Comparison of ENCODE assay signal across 25 cellular contexts in genomic region chr4:183376381-183376780, GRCh38. TPM values are rescaled to one million over a fixed set of nuclear protein-coding genes. Genes with fewer than 3 reads are reported as not detected.
DNase-seq lines count a peak whose midpoint lies in the region; ATAC-seq and TF ChIP-seq lines count a peak whose summit lies in the region.
"Had no signal": no experiment of that assay in that cellular context is flagged by ENCODE, and none has a peak within 500 bp of the region (broad histone marks: within the 10 kb centered on the region; RNA-seq: fewer than 3 reads in every experiment).

No MANE protein-coding gene starts in this region.

- peaks cover 0 to 10% (median under 1%) of the 10 kb centered on the region in 4 donors for H3K9me3 ChIP-seq in sigmoid colon
- H3K9me3 ChIP-seq: A549, BE2C had no signal

- H3K36me3 Mint-ChIP-seq in natural killer cell treated with Interleukin-12 subunit alpha and Interleukin-12 subunit beta and Interleukin-15 and Interleukin-18, amount 100 ng/mL, for 72 hours, result peaks cover 4% of the 10 kb centered on the region
- no peaks in the 10 kb centered on the region for H3K36me3 Mint-ChIP-seq in natural killer cell
- H3K36me3 Mint-ChIP-seq: CD14-positive monocyte had no signal

- no peak for ATAC-seq in natural killer cell treated with Interleukin-12 subunit alpha and Interleukin-12 subunit beta and Interleukin-15 and Interleukin-18, amount 100 ng/mL, for 72 hours
- ATAC-seq in natural killer cell, result no peak
- ATAC-seq: A549, GM12878, HCT116 had no signal

- no peaks in the 10 kb centered on the region for H3K36me3 ChIP-seq in sigmoid colon
- H3K36me3 ChIP-seq: BE2C; BLaER1 treated with 17β-estradiol and CSF1 and Interleukin-3, amounts not matched to agents 10 nM and 100 nM had no signal

- TF ChIP-seq POLR2A in sigmoid colon (IDR thresholded peaks at IDR 0.05), result no peak

- no peak for TF ChIP-seq EP300 in sigmoid colon (IDR thresholded peaks at IDR 0.05)

- no peak for TF ChIP-seq CTCF in natural killer cell (IDR thresholded peaks at IDR 0.05)
- TF ChIP-seq CTCF in epithelial cell of proximal tubule (conservative IDR thresholded peaks at IDR 0.05; ENCODE audit: low read depth, low read length), result no peak
- TF ChIP-seq CTCF in sigmoid colon (IDR thresholded peaks at IDR 0.05), result no peak

- H3K9me3 Mint-ChIP-seq in natural killer cell treated with Interleukin-12 subunit alpha and Interleukin-12 subunit beta and Interleukin-15 and Interleukin-18, amount 100 ng/mL, for 72 hours, result no peaks in the 10 kb centered on the region
- H3K9me3 Mint-ChIP-seq in natural killer cell, result no peaks in the 10 kb centered on the region
- H3K9me3 Mint-ChIP-seq: CD4-positive, alpha-beta T cell had no signal

- H3K27me3 ChIP-seq in sigmoid colon, result peaks cover 0 to 3% (median 0%) of the 10 kb centered on the region in 3 donors
- H3K27me3 ChIP-seq: BE2C; BLaER1 treated with 17β-estradiol and CSF1 and Interleukin-3, amounts not matched to agents 10 nM and 100 nM had no signal

- H3K27ac Mint-ChIP-seq in natural killer cell treated with Interleukin-12 subunit alpha and Interleukin-12 subunit beta and Interleukin-15 and Interleukin-18, amount 100 ng/mL, for 72 hours, result no peak overlapping the region
- no peak overlapping the region for H3K27ac Mint-ChIP-seq in natural killer cell
- H3K27ac Mint-ChIP-seq: CD14-positive monocyte; CD4-positive, alpha-beta T cell; CD8-positive, alpha-beta memory T cell; H9 had no signal

- intact Hi-C loops in natural killer cell (cut with micrococcal nuclease) (no loop called here), sigmoid colon (cut with DNase I) (no loop called here)

- H3K4me3 Mint-ChIP-seq in natural killer cell treated with Interleukin-12 subunit alpha and Interleukin-12 subunit beta and Interleukin-15 and Interleukin-18, amount 100 ng/mL, for 72 hours, result no peak overlapping the region
- no peak overlapping the region for H3K4me3 Mint-ChIP-seq in natural killer cell
- H3K4me3 Mint-ChIP-seq: CD14-positive monocyte; CD4-positive, alpha-beta T cell; CD8-positive, alpha-beta memory T cell; H9 had no signal

- 74 to 79% methylated on average over 21 of the region's 21 CpGs for WGBS in sigmoid colon, 2 donors

- H3K4me3 ChIP-seq in epithelial cell of proximal tubule (ENCODE audit: low read depth, low read length) (peak overlapping the region; percentile 36), sigmoid colon (no peak overlapping the region)
- H3K4me3 ChIP-seq: A549; BLaER1 treated with 17β-estradiol and CSF1 and Interleukin-3, amounts not matched to agents 10 nM and 100 nM; GM12878; GM23248 had no signal

- peak; percentile 23 for DNase-seq in natural killer cell treated with Interleukin-12 subunit alpha and Interleukin-12 subunit beta and Interleukin-15 and Interleukin-18, amount 100 ng/mL, for 72 hours (ENCODE audit: low spot score)
- DNase-seq in natural killer cell (no peak), epithelial cell of proximal tubule (ENCODE audit: low read depth) (no peak), mesenteric fat pad (ENCODE audit: low spot score) (peak; percentile 68), retina (no peak), sigmoid colon (no peak), islet precursor cell (no peak)
- DNase-seq: 8988T; ACHN; AML-193; BE2C; CD4-positive, alpha-beta T cell; CD8-positive, alpha-beta memory T cell; DMS 273 treated with DMSO at 0.1 percent for 48 hours; DMS79; EL; GDM1; GM23248; H9 had no signal

- no peaks in the 10 kb centered on the region for H3K4me1 Mint-ChIP-seq in natural killer cell treated with Interleukin-12 subunit alpha and Interleukin-12 subunit beta and Interleukin-15 and Interleukin-18, amount 100 ng/mL, for 72 hours (ENCODE audit: low read depth in 2 of 2)
- H3K4me1 Mint-ChIP-seq in natural killer cell, result no peaks in the 10 kb centered on the region
- H3K4me1 Mint-ChIP-seq: CD14-positive monocyte; CD8-positive, alpha-beta memory T cell had no signal

- H3K4me1 ChIP-seq in sigmoid colon, result no peaks in the 10 kb centered on the region
- H3K4me1 ChIP-seq: A549, BE2C had no signal

- no peak overlapping the region for H3K27ac ChIP-seq in sigmoid colon
- H3K27ac ChIP-seq: A549; BLaER1 treated with 17β-estradiol and CSF1 and Interleukin-3, amounts not matched to agents 10 nM and 100 nM; GM23248 had no signal

- H3K27me3 Mint-ChIP-seq in natural killer cell treated with Interleukin-12 subunit alpha and Interleukin-12 subunit beta and Interleukin-15 and Interleukin-18, amount 100 ng/mL, for 72 hours, result peaks cover 7 to 15% of the 10 kb centered on the region in 2 donors
- peaks cover 13 to 18% of the 10 kb centered on the region in 2 donors for H3K27me3 Mint-ChIP-seq in natural killer cell (ENCODE audit: low read depth in 2 of 2)
- H3K27me3 Mint-ChIP-seq: CD4-positive, alpha-beta T cell had no signal

RNA-seq across cellular contexts. Expression of gene CLDN24, which starts 54.2 kb away (rescaled TPM):
- total RNA-seq in natural killer cell treated with Interleukin-12 subunit alpha and Interleukin-12 subunit beta and Interleukin-15 and Interleukin-18, amount 100 ng/mL, for 72 hours, result not detected
- total RNA-seq in natural killer cell, result 1 to 10 TPM in 1 of 3 donors, not detected in 2; 1.3 TPM
- not detected in 2 replicates for total RNA-seq in epithelial cell of proximal tubule
- total RNA-seq in mesenteric fat pad, result not detected
- not detected for total RNA-seq in sigmoid colon
- polyA plus RNA-seq in sigmoid colon, result not detected
- total RNA-seq: CD4-positive, alpha-beta T cell; CD8-positive, alpha-beta memory T cell; GM12878; GM23248; H1; H9 had no signal
- polyA plus RNA-seq: A549; CD14-positive monocyte; CD8-positive, alpha-beta memory T cell; GM12878; GM23248; H1 had no signal

RNA-seq across cellular contexts. Expression of gene CLDN22, which starts 56.3 kb away (rescaled TPM):
- not detected for total RNA-seq in natural killer cell treated with Interleukin-12 subunit alpha and Interleukin-12 subunit beta and Interleukin-15 and Interleukin-18, amount 100 ng/mL, for 72 hours
- total RNA-seq in natural killer cell, result under 1 TPM in 2 of 3 donors, not detected in 1; 0.25 to 0.60 TPM
- total RNA-seq in epithelial cell of proximal tubule, result not detected in 2 replicates
- not detected for total RNA-seq in mesenteric fat pad
- not detected for total RNA-seq in sigmoid colon
- not detected for polyA plus RNA-seq in sigmoid colon
- total RNA-seq: CD4-positive, alpha-beta T cell; CD8-positive, alpha-beta memory T cell; GM12878; GM23248; H1; H9 had no signal
- polyA plus RNA-seq: A549; CD14-positive monocyte; CD8-positive, alpha-beta memory T cell; GM12878; GM23248; H1 had no signal

Comparison
In these comparisons a context has a peak if more than half of its experiments do, and no peak if none do; other contexts are left out.
1. DNase-seq: peak in natural killer cell treated with Interleukin-12 subunit alpha and Interleukin-12 subunit beta and Interleukin-15 and Interleukin-18, amount 100 ng/mL, for 72 hours (single experiment) and mesenteric fat pad (single experiment); none in natural killer cell (single experiment), epithelial cell of proximal tubule (single experiment), retina (single experiment), sigmoid colon (single experiment) and islet precursor cell (single experiment).